In genomic region chr4:154004450-154004849, GRCh38 we compare ENCODE assay signal across 16 cellular contexts.
DNase-seq lines count a peak whose midpoint lies in the region; ATAC-seq and TF ChIP-seq lines count a peak whose summit lies in the region.
"Had no signal": no experiment of that assay in that cellular context is flagged by ENCODE, and none has a peak within 500 bp of the region (broad histone marks: within the 10 kb centered on the region; RNA-seq: fewer than 3 reads in every experiment).

No MANE protein-coding gene starts in this region.

- H2AFZ ChIP-seq in fibroblast of lung (ENCODE audit: low read length), result no peak overlapping the region

- H3K27me3 ChIP-seq in fibroblast of lung (ENCODE audit: control insufficient read depth, insufficient read depth, low read length) (no peaks in the 10 kb centered on the region), psoas muscle (ENCODE audit: insufficient read depth in 3 of 3, low read length in 2 of 3) (no peaks in the 10 kb centered on the region)

- no peak overlapping the region for H3K9ac ChIP-seq in fibroblast of lung (ENCODE audit: insufficient read depth, low read length)

- CTCF ChIA-PET in T-cell (lab: Charles Lee), result no interaction called here

- H4K20me1 ChIP-seq in fibroblast of lung (ENCODE audit: control insufficient read depth, extremely low read depth, insufficient read depth, low read length), result no peaks in the 10 kb centered on the region

- DNase-seq in Right ventricle myocardium superior (no peak), left ventricle myocardium superior (no peak), fibroblast of lung (ENCODE audit: low read depth in 2 of 2) (no peak), psoas muscle (peak in 1 of 2 donors; percentile 54), NCI-H226 (no peak), T-cell (no peak)
- DNase-seq in activated effector memory CD4-positive, alpha-beta T cell treated with Interleukin-2 at 50 U/mL for 16 hours, result no peak
- DNase-seq: activated CD4-positive, alpha-beta T cell treated with anti-CD3 and anti-CD28 coated beads for 48 hours; activated gamma-delta T cell treated with Interleukin-2 at 50 U/mL for 16 hours; CD4-positive, CD25-positive, alpha-beta regulatory T cell; foreskin melanocyte; left colon; NCI-H774 had no signal

- no peaks in the 10 kb centered on the region for H3K9me3 Mint-ChIP-seq in T-cell

- no peak overlapping the region for H3K4me3 ChIP-seq in fibroblast of lung (replicated peaks in 1 of 4; ENCODE audit: control extremely low read depth in 1 of 4, insufficient read depth in 1 of 4, low read depth in 3 of 4, low read length in 4 of 4)
- no peak overlapping the region for H3K4me3 ChIP-seq in psoas muscle
- H3K4me3 ChIP-seq in urinary bladder (ENCODE audit: low read depth, low read length), result no peak overlapping the region
- H3K4me3 ChIP-seq: A549 had no signal

- no peak overlapping the region for H3K27ac Mint-ChIP-seq in T-cell
- H3K27ac Mint-ChIP-seq: CD4-positive, CD25-positive, alpha-beta regulatory T cell had no signal

- POLR2A ChIA-PET in T-cell (lab: Charles Lee), result no interaction called here

- H3K4me2 ChIP-seq in fibroblast of lung (ENCODE audit: extremely low read depth, insufficient read depth, low read length), result no peak overlapping the region
- H3K4me2 ChIP-seq: A549 had no signal

- TF ChIP-seq CTCF in fibroblast of lung (conservative IDR thresholded peaks at IDR 0.05 in 1 of 2, IDR thresholded peaks at IDR 0.05 in 1 of 2; ENCODE audit: low read depth in 1 of 2, low read length in 2 of 2) (no peak), psoas muscle (IDR thresholded peaks at IDR 0.05) (no peak)

- peaks cover 17 to 18% of the 10 kb centered on the region in 2 donors for H3K27me3 Mint-ChIP-seq in T-cell

- ATAC-seq in Right ventricle myocardium superior (ENCODE audit: poor library complexity) (peak; percentile 20), left ventricle myocardium superior (no peak), psoas muscle (peak in 2 of 4 donors; percentile 10 to 44), T-cell (replicated peaks in 1 of 4) (no peak)
- ATAC-seq: A549, left colon, Panc1 had no signal

- H3K27ac ChIP-seq in fibroblast of lung (ENCODE audit: insufficient read depth, low read length) (peak overlapping the region; percentile 39), psoas muscle (peak overlapping the region; percentile 50), urinary bladder (ENCODE audit: low read depth) (peak overlapping the region; percentile 40)
- H3K27ac ChIP-seq: A549 had no signal

- no peaks in the 10 kb centered on the region for H3K79me2 ChIP-seq in fibroblast of lung (ENCODE audit: control insufficient read depth, insufficient read depth, low read length)

- no peaks in the 10 kb centered on the region for H3K36me3 Mint-ChIP-seq in T-cell
- H3K36me3 Mint-ChIP-seq: CD4-positive, CD25-positive, alpha-beta regulatory T cell had no signal

- H3K9me3 ChIP-seq in fibroblast of lung (ENCODE audit: control insufficient read depth, insufficient read depth, low read depth, low read length), result no peaks in the 10 kb centered on the region
- no peaks in the 10 kb centered on the region for H3K9me3 ChIP-seq in psoas muscle
- H3K9me3 ChIP-seq: A549 had no signal

- no peaks in the 10 kb centered on the region for H3K36me3 ChIP-seq in fibroblast of lung (ENCODE audit: control insufficient read depth, insufficient read depth, low read length)
- H3K36me3 ChIP-seq in psoas muscle (ENCODE audit: insufficient read depth in 1 of 2, low read depth in 1 of 2), result no peaks in the 10 kb centered on the region
- no peaks in the 10 kb centered on the region for H3K36me3 ChIP-seq in urinary bladder (ENCODE audit: insufficient read depth)

- H3K4me1 Mint-ChIP-seq in T-cell, result no peaks in the 10 kb centered on the region
- H3K4me1 Mint-ChIP-seq: CD4-positive, CD25-positive, alpha-beta regulatory T cell had no signal

- H3K4me1 ChIP-seq in fibroblast of lung (ENCODE audit: control insufficient read depth, extremely low read depth, insufficient read depth, low read length) (peaks cover 8% of the 10 kb centered on the region), psoas muscle (no peaks in the 10 kb centered on the region), urinary bladder (ENCODE audit: insufficient read depth) (no peaks in the 10 kb centered on the region)
- H3K4me1 ChIP-seq: A549 had no signal

- intact Hi-C loops in Right ventricle myocardium superior (cut with DNase I), result no loop called here
- intact Hi-C loops in left ventricle myocardium superior (cut with micrococcal nuclease), result no loop called here
- intact Hi-C loops in psoas muscle (cut with DNase I), result no loop called here

- 67 to 68% (median 68%) methylated on average over 8 of the region's 8 CpGs for WGBS in psoas muscle, 3 donors
- 68% methylated on average over 8 of the region's 8 CpGs for WGBS in urinary bladder

- H3K4me3 Mint-ChIP-seq in T-cell, result no peak overlapping the region
- H3K4me3 Mint-ChIP-seq: CD4-positive, CD25-positive, alpha-beta regulatory T cell had no signal
